Comparison of ENCODE assay signal across 9 cellular contexts in genomic region chr15:58472821-58473581, GRCh38. TPM values are rescaled to one million over a fixed set of nuclear protein-coding genes. Genes with fewer than 3 reads are reported as not detected.
DNase-seq lines count a peak whose midpoint lies in the region; ATAC-seq, FAIRE-seq and TF ChIP-seq lines count a peak whose summit lies in the region.
"Had no signal": no experiment of that assay in that cellular context is flagged by ENCODE, and none has a peak within 500 bp of the region (broad histone marks: within the 10 kb centered on the region; RNA-seq: fewer than 3 reads in every experiment).

No MANE protein-coding gene starts in this region.

- DNase-seq in A172 (ENCODE audit: low spot score) (peak; percentile 61), islet precursor cell (peak; percentile 79), pancreas (no peak)
- DNase-seq in activated CD4-positive, alpha-beta T cell treated with anti-CD3 and anti-CD28 coated beads, Interleukin-2, amount 50 U/mL, for 48 hours, result peak; percentile 32 to 49

- H3K4me3 ChIP-seq in HEK293 (ENCODE audit: low read depth, low read length) (no peak overlapping the region), pancreas (no peak overlapping the region)
- H3K4me3 ChIP-seq: Peyer's patch had no signal

- 76 to 81% methylated on average over 8 of the region's 8 CpGs for WGBS in pancreas, 2 donors

- no peak for ATAC-seq in HG02885 (IDR thresholded peaks at IDR 0.05; ENCODE audit: poor library complexity, unreplicated experiment)
- ATAC-seq in HG03135 (IDR thresholded peaks at IDR 0.05; ENCODE audit: unreplicated experiment), result no peak
- ATAC-seq in pancreas, result no peak
- no peak for ATAC-seq in HG03521 (IDR thresholded peaks at IDR 0.05; ENCODE audit: unreplicated experiment)

- CTCF ChIA-PET in HEK293 (lab: Yijun Ruan, JAX), result no interaction called here

- H3K27me3 ChIP-seq in pancreas, result no peaks in the 10 kb centered on the region
- H3K27me3 ChIP-seq: Peyer's patch had no signal

- H3K4me1 ChIP-seq in HEK293 (ENCODE audit: control insufficient read depth, insufficient read depth, low read length) (no peaks in the 10 kb centered on the region; the same call in 1 of the 2 replicates), pancreas (peaks cover 0 to 12% (median 0%) of the 10 kb centered on the region in 3 donors)

- TF ChIP-seq CTCF in HEK293 (tag by site-specific recombination; IDR thresholded peaks at IDR 0.05) (no peak), pancreas (IDR thresholded peaks at IDR 0.05) (no peak)

- H3K27ac ChIP-seq in HEK293 (ENCODE audit: extremely low read depth, low read depth, low read length) (no peak overlapping the region), pancreas (peak overlapping the region in 2 of 4 donors; percentile 45 to 65)

- FAIRE-seq in pancreas (lab: Jason Lieb, UNC), result no peak

- H3K9me3 ChIP-seq in HEK293 (ENCODE audit: control insufficient read depth, insufficient read depth, low read depth, low read length) (no peaks in the 10 kb centered on the region), pancreas (no peaks in the 10 kb centered on the region)
- H3K9me3 ChIP-seq: Peyer's patch had no signal

- POLR2A ChIA-PET in HEK293 (lab: Yijun Ruan, JAX), result no interaction called here

- H3K36me3 ChIP-seq in HEK293 (ENCODE audit: control insufficient read depth in 2 of 2, insufficient read depth in 1 of 2, low read length in 2 of 2) (no peaks in the 10 kb centered on the region), pancreas (no peaks in the 10 kb centered on the region)
- H3K36me3 ChIP-seq: Peyer's patch had no signal

- intact Hi-C loops in pancreas (cut with DNase I), result no loop called here

TF ChIP-seq in HEK293, 187 proteins besides CTCF, POLR2A, EP300 and RAD21:
- TF ChIP-seq ZNF140 (tag by site-specific recombination; IDR thresholded peaks at IDR 0.05), result no peak
- 0 out of 2 replicates have a peak, but pooled peaks have one; percentile 21 for TF ChIP-seq EGR2 (tag by site-specific recombination; IDR thresholded peaks at IDR 0.05; ENCODE audit: low read depth)
- TF ChIP-seq ZNF341 (tag by site-specific recombination; IDR thresholded peaks at IDR 0.05; ENCODE audit: low read depth), result peak; percentile 29; the same call in 1 of the 2 replicates
- no peak for TF ChIP-seq ZNF530 (tag by site-specific recombination; IDR thresholded peaks at IDR 0.05; ENCODE audit: low read depth)
- no peak for TF ChIP-seq ZNF830 (tag by site-specific recombination; IDR thresholded peaks at IDR 0.05; ENCODE audit: low read depth)
- peak; percentile 30; the same call in 1 of the 2 replicates for TF ChIP-seq ZFHX2 (tag by site-specific recombination; conservative IDR thresholded peaks at IDR 0.05)
TF ChIP-seq in HEK293: peak in this region for 3.

RNA-seq across cellular contexts. Expression of gene LIPC, which starts 41.2 kb away (rescaled TPM):
- 0.55 TPM in 1 of 2 replicates, not detected in the other for total RNA-seq in A172 (2014; rRNA removed; shearing (Covaris generic))
- 1 to 10 TPM in 5 of 6 donors, under 1 TPM in 1; 0.69 to 5.5 (median 1.5) TPM for total RNA-seq in pancreas
- polyA plus RNA-seq in pancreas, result 1 to 10 TPM; 1.1 to 2.3 TPM

Comparison
In these comparisons a context has a peak if more than half of its experiments do, and no peak if none do; other contexts are left out.
1. DNase-seq: peak in A172 (single experiment), activated CD4-positive, alpha-beta T cell treated with anti-CD3 and anti-CD28 coated beads, Interleukin-2, amount 50 U/mL, for 48 hours (2 of 2) and islet precursor cell (single experiment); none in pancreas (0 of 6).